Comparison of ENCODE assay signal across 16 cellular contexts in the genomic region with DNA sequence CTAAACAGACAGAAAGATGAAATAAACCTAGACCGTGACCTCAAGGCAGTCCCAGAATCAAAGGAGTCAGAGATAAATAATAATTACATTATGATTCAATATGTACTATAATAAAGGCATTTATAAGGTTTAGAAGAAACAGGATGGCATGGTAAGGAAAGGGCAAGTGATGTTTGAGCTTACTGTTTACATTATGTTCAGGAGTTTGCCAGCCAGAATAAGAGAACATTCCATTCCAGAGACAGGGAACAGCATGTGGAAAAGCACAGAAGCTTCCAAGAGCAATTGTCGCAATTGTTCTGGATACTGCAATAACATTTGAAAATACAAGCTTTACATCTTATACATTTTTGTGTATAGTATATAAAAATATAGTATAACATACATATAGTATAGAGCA. TPM values are rescaled to one million over a fixed set of nuclear protein-coding genes. Genes with fewer than 3 reads are reported as not detected.
"Had no signal": no experiment of that assay in that cellular context is flagged by ENCODE, and none has a peak within 500 bp of the region (broad histone marks: within the 10 kb centered on the region; RNA-seq: fewer than 3 reads in every experiment).

No MANE protein-coding gene starts in this region.

- H3K9me3 Mint-ChIP-seq: activated T-helper 2 cell treated with anti-CD3 and anti-CD28 coated beads, Interferon-gamma antibody, Interleukin-2, Interleukin-4, amounts not matched to agents 10 μg/mL and 5 μg/mL and 100 μg/mL, durations not matched to agents 14 hours and 24 hours and 36 hours; central memory CD8-positive, alpha-beta T cell; naive thymus-derived CD8-positive, alpha-beta T cell; stimulated activated naive CD8-positive, alpha-beta T cell treated with anti-CD3 and anti-CD28 coated beads, Interleukin-15, amount 100 ng/mL, for 72 hours; T-helper 1 cell treated with Interleukin-12 subunit alpha and Interleukin-12 subunit beta and Interleukin-4 antibody, amounts not matched to agents 30 μg/mL and 1 μg/mL, for 36 hours had no signal

- H3K4me1 ChIP-seq: body of pancreas, spleen, upper lobe of right lung had no signal

- ATAC-seq: body of pancreas; heart right ventricle; mucosa of descending colon; naive thymus-derived CD8-positive, alpha-beta T cell; stimulated activated naive CD8-positive, alpha-beta T cell treated with anti-CD3 and anti-CD28 coated beads, Interleukin-15, amount 100 ng/mL, for 72 hours; upper lobe of right lung had no signal

- H3K4me3 Mint-ChIP-seq: central memory CD8-positive, alpha-beta T cell; naive thymus-derived CD8-positive, alpha-beta T cell; stimulated activated naive CD8-positive, alpha-beta T cell treated with anti-CD3 and anti-CD28 coated beads, Interleukin-15, amount 100 ng/mL, for 72 hours; T-helper 1 cell treated with Interleukin-12 subunit alpha and Interleukin-12 subunit beta and Interleukin-4 antibody, amounts not matched to agents 30 μg/mL and 1 μg/mL, for 36 hours had no signal

- H3K9me3 ChIP-seq: body of pancreas, heart right ventricle, mucosa of descending colon, spleen, upper lobe of right lung had no signal

- H3K27ac ChIP-seq: body of pancreas, spleen, upper lobe of right lung, VCaP had no signal

- H3K27me3 Mint-ChIP-seq: central memory CD8-positive, alpha-beta T cell had no signal

- DNase-seq: activated CD4-positive, alpha-beta T cell treated with anti-CD3 and anti-CD28 coated beads for 1 hour; activated CD4-positive, alpha-beta T cell treated with anti-CD3 and anti-CD28 coated beads, Interleukin-2, amount 50 U/mL, for 48 hours; activated naive CD4-positive, alpha-beta T cell treated with anti-CD3 and anti-CD28 coated beads, Interleukin-2, amount 50 U/mL, for 16 hours; activated T-cell treated with anti-CD3 and anti-CD28 coated beads, Interleukin-2, amount 50 U/mL, for 1 hour; body of pancreas; effector CD8-positive, alpha-beta T cell; heart right ventricle; mucosa of descending colon; naive thymus-derived CD8-positive, alpha-beta T cell; spleen; stimulated activated naive CD8-positive, alpha-beta T cell treated with anti-CD3 and anti-CD28 coated beads, Interleukin-15, amount 100 ng/mL, for 72 hours; upper lobe of right lung had no signal

- H3K27me3 ChIP-seq: body of pancreas, heart right ventricle, spleen, upper lobe of right lung had no signal

- H3K4me1 Mint-ChIP-seq: central memory CD8-positive, alpha-beta T cell; naive thymus-derived CD8-positive, alpha-beta T cell; stimulated activated naive CD8-positive, alpha-beta T cell treated with anti-CD3 and anti-CD28 coated beads, Interleukin-15, amount 100 ng/mL, for 72 hours had no signal

- H3K36me3 Mint-ChIP-seq: naive thymus-derived CD8-positive, alpha-beta T cell had no signal

- H3K4me3 ChIP-seq: body of pancreas, heart right ventricle, mucosa of descending colon, spleen, upper lobe of right lung had no signal

- H3K27ac Mint-ChIP-seq: activated T-helper 2 cell treated with anti-CD3 and anti-CD28 coated beads, Interferon-gamma antibody, Interleukin-2, Interleukin-4, amounts not matched to agents 10 μg/mL and 5 μg/mL and 100 μg/mL, durations not matched to agents 14 hours and 24 hours and 36 hours; naive thymus-derived CD8-positive, alpha-beta T cell; stimulated activated naive CD8-positive, alpha-beta T cell treated with anti-CD3 and anti-CD28 coated beads, Interleukin-15, amount 100 ng/mL, for 72 hours; T-helper 1 cell treated with Interleukin-12 subunit alpha and Interleukin-12 subunit beta and Interleukin-4 antibody, amounts not matched to agents 30 μg/mL and 1 μg/mL, for 36 hours had no signal

RNA-seq across cellular contexts. Expression of gene FRZB, which starts 50.0 kb away (rescaled TPM):
- total RNA-seq: activated T-helper 2 cell treated with anti-CD3 and anti-CD28 coated beads, Interferon-gamma antibody, Interleukin-2, Interleukin-4, amounts not matched to agents 10 μg/mL and 5 μg/mL and 100 μg/mL, durations not matched to agents 14 hours and 24 hours and 36 hours; naive thymus-derived CD8-positive, alpha-beta T cell had no signal
- polyA plus RNA-seq: naive thymus-derived CD8-positive, alpha-beta T cell had no signal
